16 cellular contexts compared by ENCODE assay signal in the genomic region with DNA sequence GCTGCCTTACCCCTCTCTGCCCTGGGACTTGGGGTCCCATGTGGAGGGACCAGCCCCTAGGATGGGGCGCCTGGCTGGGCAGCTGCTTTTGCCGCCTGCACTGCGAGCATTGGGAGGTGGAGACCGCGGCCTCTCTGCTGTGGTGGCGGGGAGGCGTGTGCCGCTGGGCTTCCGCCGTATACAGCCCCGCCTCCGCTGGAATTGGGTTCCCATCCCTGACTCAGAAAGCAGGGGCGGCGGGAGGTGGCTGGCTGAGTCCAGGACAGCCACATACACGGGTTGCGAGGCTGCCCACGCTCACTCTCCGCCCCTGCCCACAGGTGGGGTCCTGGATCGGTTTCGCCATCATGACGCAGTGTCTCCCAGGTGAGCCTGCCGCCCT. TPM values are rescaled to one million over a fixed set of nuclear protein-coding genes. Genes with fewer than 3 reads are reported as not detected.
"Had no signal": no experiment of that assay in that cellular context is flagged by ENCODE, and none has a peak within 500 bp of the region (broad histone marks: within the 10 kb centered on the region; RNA-seq: fewer than 3 reads in every experiment).

No MANE protein-coding gene starts in this region.

- DNase-seq: activated CD4-positive, alpha-beta T cell treated with anti-CD3 and anti-CD28 coated beads for 48 hours; activated naive CD4-positive, alpha-beta T cell treated with anti-CD3 and anti-CD28 coated beads for 36 hours; effector CD8-positive, alpha-beta T cell; hippocampal formation; lower lobe of right lung; naive B cell; spleen; stimulated activated CD4-positive, alpha-beta T cell treated with anti-CD3 and anti-CD28 coated beads, Interleukin-1b, Interleukin-23, amount 100 ng/mL, for 48 hours; stimulated activated naive CD4-positive, alpha-beta T cell; transverse colon had no signal

- H3K4me3 Mint-ChIP-seq: activated naive CD4-positive, alpha-beta T cell treated with anti-CD3 and anti-CD28 coated beads for 36 hours; activated T-helper 17 cell treated with anti-CD3 and anti-CD28 coated beads, Interleukin-2, amount 50 U/mL, for 72 hours; naive B cell; WTC11 had no signal

- H3K9me3 Mint-ChIP-seq: activated naive CD4-positive, alpha-beta T cell treated with anti-CD3 and anti-CD28 coated beads for 36 hours; activated T-helper 17 cell treated with anti-CD3 and anti-CD28 coated beads, Interleukin-2, amount 50 U/mL, for 72 hours; naive B cell; WTC11 had no signal

- H3K36me3 Mint-ChIP-seq: naive B cell had no signal

- H3K9me3 ChIP-seq: lower lobe of right lung, neutrophil, spleen, transverse colon had no signal

- H3K27ac Mint-ChIP-seq: activated naive CD4-positive, alpha-beta T cell treated with anti-CD3 and anti-CD28 coated beads for 36 hours; activated T-helper 17 cell treated with anti-CD3 and anti-CD28 coated beads, Interleukin-2, amount 50 U/mL, for 72 hours; progenitor cell of endocrine pancreas; WTC11 had no signal

- H3K27ac ChIP-seq: cardiac muscle cell, coronary artery, lower lobe of right lung, neutrophil, transverse colon had no signal

- H3K27me3 Mint-ChIP-seq: activated T-helper 17 cell treated with anti-CD3 and anti-CD28 coated beads, Interleukin-2, amount 50 U/mL, for 72 hours; naive B cell; progenitor cell of endocrine pancreas had no signal

- H3K4me3 ChIP-seq: cardiac muscle cell, coronary artery, lower lobe of right lung, spleen, transverse colon had no signal

- H3K27me3 ChIP-seq: cardiac muscle cell, neutrophil, spleen, transverse colon had no signal

RNA-seq across cellular contexts. Expression of a gene that starts 17.6 kb away (rescaled TPM):
- total RNA-seq: cardiac muscle cell, lower lobe of right lung, progenitor cell of endocrine pancreas, WTC11 had no signal
